In genomic region chr6:20870493-20870892, GRCh38 we compare ENCODE assay signal across 18 cellular contexts.
"Had no signal": no experiment of that assay in that cellular context is flagged by ENCODE, and none has a peak within 500 bp of the region (broad histone marks: within the 10 kb centered on the region; RNA-seq: fewer than 3 reads in every experiment).

No MANE protein-coding gene starts in this region.

- H3K36me3 ChIP-seq: adrenal gland, prostate gland, tibial nerve had no signal

- H3K4me1 Mint-ChIP-seq: activated naive CD4-positive, alpha-beta T cell treated with anti-CD3 and anti-CD28 coated beads, Interleukin-2, amount 50 U/mL, for 24 hours had no signal

- DNase-seq: activated CD4-positive, alpha-beta T cell treated with anti-CD3 and anti-CD28 coated beads for 1 hour; activated CD4-positive, alpha-beta T cell treated with anti-CD3 and anti-CD28 coated beads, Interleukin-2, amount 50 U/mL, for 4 hours; activated gamma-delta T cell; activated T-cell treated with anti-CD3 and anti-CD28 coated beads, Interleukin-2, amount 50 U/mL, for 72 hours; adrenal gland; effector memory CD8-positive, alpha-beta T cell; foreskin fibroblast; hippocampal formation; left cardiac atrium; mesendoderm; naive thymus-derived CD8-positive, alpha-beta T cell; right cardiac atrium; T-helper 9 cell had no signal

- H3K4me3 ChIP-seq: adrenal gland, prostate gland, tibial nerve had no signal

- H3K27ac Mint-ChIP-seq: activated naive CD4-positive, alpha-beta T cell treated with anti-CD3 and anti-CD28 coated beads, Interleukin-2, amount 50 U/mL, for 24 hours; activated T-cell treated with anti-CD3 and anti-CD28 coated beads, Interleukin-2, amount 50 U/mL, for 72 hours; effector memory CD8-positive, alpha-beta T cell; naive thymus-derived CD8-positive, alpha-beta T cell; stimulated activated naive CD8-positive, alpha-beta T cell treated with anti-CD3 and anti-CD28 coated beads, Interleukin-15, Interleukin-2, amounts not matched to agents 100 ng/mL and 50 ng/mL, for 24 hours had no signal

- H3K4me1 ChIP-seq: adrenal gland, prostate gland, tibial nerve had no signal

- H3K27ac ChIP-seq: adrenal gland, prostate gland, tibial nerve, VCaP had no signal

- H3K27me3 ChIP-seq: adrenal gland, tibial nerve had no signal

- H3K4me3 Mint-ChIP-seq: activated naive CD4-positive, alpha-beta T cell treated with anti-CD3 and anti-CD28 coated beads, Interleukin-2, amount 50 U/mL, for 24 hours; activated T-cell treated with anti-CD3 and anti-CD28 coated beads, Interleukin-2, amount 50 U/mL, for 72 hours; effector memory CD8-positive, alpha-beta T cell; naive thymus-derived CD8-positive, alpha-beta T cell; stimulated activated naive CD8-positive, alpha-beta T cell treated with anti-CD3 and anti-CD28 coated beads, Interleukin-15, Interleukin-2, amounts not matched to agents 100 ng/mL and 50 ng/mL, for 24 hours had no signal

- H3K27me3 Mint-ChIP-seq: activated naive CD4-positive, alpha-beta T cell treated with anti-CD3 and anti-CD28 coated beads, Interleukin-2, amount 50 U/mL, for 24 hours; effector memory CD8-positive, alpha-beta T cell; naive thymus-derived CD8-positive, alpha-beta T cell; stimulated activated naive CD8-positive, alpha-beta T cell treated with anti-CD3 and anti-CD28 coated beads, Interleukin-15, Interleukin-2, amounts not matched to agents 100 ng/mL and 50 ng/mL, for 24 hours had no signal

- H3K9me3 ChIP-seq: adrenal gland, prostate gland, tibial nerve had no signal

- H3K9me3 Mint-ChIP-seq: activated T-cell treated with anti-CD3 and anti-CD28 coated beads, Interleukin-2, amount 50 U/mL, for 72 hours; effector memory CD8-positive, alpha-beta T cell; stimulated activated naive CD8-positive, alpha-beta T cell treated with anti-CD3 and anti-CD28 coated beads, Interleukin-15, Interleukin-2, amounts not matched to agents 100 ng/mL and 50 ng/mL, for 24 hours had no signal
